1 cellular context compared by ENCODE assay signal in the genomic region with DNA sequence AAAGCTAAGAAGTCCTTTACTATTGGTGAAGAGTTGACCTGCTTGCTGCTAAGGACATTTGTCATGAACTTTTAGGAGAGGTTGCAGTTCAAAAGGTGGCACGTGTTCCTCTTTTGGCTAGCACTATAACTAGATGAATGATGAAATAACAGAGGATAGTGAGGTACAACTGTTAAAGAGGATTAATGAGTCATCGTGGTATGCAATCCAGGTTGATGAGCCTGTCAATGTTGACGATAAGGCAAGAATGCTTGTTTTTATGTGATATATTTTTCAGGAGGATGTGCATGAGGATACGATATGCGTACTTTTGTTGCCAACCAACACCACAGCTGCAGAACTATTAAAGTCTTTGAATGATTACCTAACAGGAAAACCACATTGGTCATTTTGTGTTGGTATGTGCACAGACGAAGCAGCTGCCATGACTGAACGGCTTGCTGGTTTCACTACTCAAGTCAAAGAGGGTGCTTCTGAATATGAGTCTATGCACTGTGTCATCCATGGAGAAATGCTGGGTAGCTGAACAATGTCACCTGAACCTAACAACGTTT.
A peak's percentile ranks its signal among the peaks of the same experiment; 100 is the strongest.
TF ChIP-seq lines count a peak whose summit lies in the region.

No MANE protein-coding gene starts in this region.

TF ChIP-seq in GM12878, 131 proteins besides CTCF, POLR2A, EP300 and RAD21 (continued from another document and continues in another):
- TF ChIP-seq, protein P1, sequence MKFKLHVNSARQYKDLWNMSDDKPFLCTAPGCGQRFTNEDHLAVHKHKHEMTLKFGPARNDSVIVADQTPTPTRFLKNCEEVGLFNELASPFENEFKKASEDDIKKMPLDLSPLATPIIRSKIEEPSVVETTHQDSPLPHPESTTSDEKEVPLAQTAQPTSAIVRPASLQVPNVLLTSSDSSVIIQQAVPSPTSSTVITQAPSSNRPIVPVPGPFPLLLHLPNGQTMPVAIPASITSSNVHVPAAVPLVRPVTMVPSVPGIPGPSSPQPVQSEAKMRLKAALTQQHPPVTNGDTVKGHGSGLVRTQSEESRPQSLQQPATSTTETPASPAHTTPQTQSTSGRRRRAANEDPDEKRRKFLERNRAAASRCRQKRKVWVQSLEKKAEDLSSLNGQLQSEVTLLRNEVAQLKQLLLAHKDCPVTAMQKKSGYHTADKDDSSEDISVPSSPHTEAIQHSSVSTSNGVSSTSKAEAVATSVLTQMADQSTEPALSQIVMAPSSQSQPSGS (IDR thresholded peaks at IDR 0.05; ENCODE audit: low read length) = peak; percentile 93
- no peak for TF ChIP-seq EGR1 (IDR thresholded peaks at IDR 0.05; ENCODE audit: borderline replicate concordance in 1 of 2, low read depth in 2 of 2, low read length in 2 of 2)
- TF ChIP-seq TAF1 (IDR thresholded peaks at IDR 0.05; ENCODE audit: borderline replicate concordance, low read depth, low read length) = 0 out of 2 replicates have a peak, but pooled peaks have one; percentile 7
- TF ChIP-seq, protein P2, sequence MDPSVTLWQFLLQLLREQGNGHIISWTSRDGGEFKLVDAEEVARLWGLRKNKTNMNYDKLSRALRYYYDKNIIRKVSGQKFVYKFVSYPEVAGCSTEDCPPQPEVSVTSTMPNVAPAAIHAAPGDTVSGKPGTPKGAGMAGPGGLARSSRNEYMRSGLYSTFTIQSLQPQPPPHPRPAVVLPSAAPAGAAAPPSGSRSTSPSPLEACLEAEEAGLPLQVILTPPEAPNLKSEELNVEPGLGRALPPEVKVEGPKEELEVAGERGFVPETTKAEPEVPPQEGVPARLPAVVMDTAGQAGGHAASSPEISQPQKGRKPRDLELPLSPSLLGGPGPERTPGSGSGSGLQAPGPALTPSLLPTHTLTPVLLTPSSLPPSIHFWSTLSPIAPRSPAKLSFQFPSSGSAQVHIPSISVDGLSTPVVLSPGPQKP (IDR thresholded peaks at IDR 0.05; ENCODE audit: low read depth, low read length) = no peak
- peak; percentile 89 for TF ChIP-seq NFIC (IDR thresholded peaks at IDR 0.05; ENCODE audit: low read depth, low read length)
- peak; percentile 42 for TF ChIP-seq MEF2B (IDR thresholded peaks at IDR 0.05; ENCODE audit: partially characterized antibody, poor library complexity, severe bottlenecking)
- peak; percentile 96 for TF ChIP-seq RUNX3 (IDR thresholded peaks at IDR 0.05; ENCODE audit: low read length)
- TF ChIP-seq SUPT20H (IDR thresholded peaks at IDR 0.05; ENCODE audit: borderline replicate concordance, control insufficient read depth, low read depth, low read length) = no peak
- TF ChIP-seq NR2C1 (IDR thresholded peaks at IDR 0.05) = no peak; the same call in 1 of the 2 replicates
- TF ChIP-seq CEBPB (IDR thresholded peaks at IDR 0.05; ENCODE audit: borderline replicate concordance in 1 of 2, low read depth in 2 of 2, low read length in 2 of 2) = peak in 1 of 2 experiments; percentile 80; a peak in 1 of 4 replicates
- TF ChIP-seq ZNF217 (IDR thresholded peaks at IDR 0.05) = 0 out of 2 replicates have a peak, but pooled peaks have one; percentile 25
- no peak for TF ChIP-seq KAT2A (conservative IDR thresholded peaks at IDR 0.05; ENCODE audit: control insufficient read depth, low read depth, low read length)
- TF ChIP-seq, protein P3, sequence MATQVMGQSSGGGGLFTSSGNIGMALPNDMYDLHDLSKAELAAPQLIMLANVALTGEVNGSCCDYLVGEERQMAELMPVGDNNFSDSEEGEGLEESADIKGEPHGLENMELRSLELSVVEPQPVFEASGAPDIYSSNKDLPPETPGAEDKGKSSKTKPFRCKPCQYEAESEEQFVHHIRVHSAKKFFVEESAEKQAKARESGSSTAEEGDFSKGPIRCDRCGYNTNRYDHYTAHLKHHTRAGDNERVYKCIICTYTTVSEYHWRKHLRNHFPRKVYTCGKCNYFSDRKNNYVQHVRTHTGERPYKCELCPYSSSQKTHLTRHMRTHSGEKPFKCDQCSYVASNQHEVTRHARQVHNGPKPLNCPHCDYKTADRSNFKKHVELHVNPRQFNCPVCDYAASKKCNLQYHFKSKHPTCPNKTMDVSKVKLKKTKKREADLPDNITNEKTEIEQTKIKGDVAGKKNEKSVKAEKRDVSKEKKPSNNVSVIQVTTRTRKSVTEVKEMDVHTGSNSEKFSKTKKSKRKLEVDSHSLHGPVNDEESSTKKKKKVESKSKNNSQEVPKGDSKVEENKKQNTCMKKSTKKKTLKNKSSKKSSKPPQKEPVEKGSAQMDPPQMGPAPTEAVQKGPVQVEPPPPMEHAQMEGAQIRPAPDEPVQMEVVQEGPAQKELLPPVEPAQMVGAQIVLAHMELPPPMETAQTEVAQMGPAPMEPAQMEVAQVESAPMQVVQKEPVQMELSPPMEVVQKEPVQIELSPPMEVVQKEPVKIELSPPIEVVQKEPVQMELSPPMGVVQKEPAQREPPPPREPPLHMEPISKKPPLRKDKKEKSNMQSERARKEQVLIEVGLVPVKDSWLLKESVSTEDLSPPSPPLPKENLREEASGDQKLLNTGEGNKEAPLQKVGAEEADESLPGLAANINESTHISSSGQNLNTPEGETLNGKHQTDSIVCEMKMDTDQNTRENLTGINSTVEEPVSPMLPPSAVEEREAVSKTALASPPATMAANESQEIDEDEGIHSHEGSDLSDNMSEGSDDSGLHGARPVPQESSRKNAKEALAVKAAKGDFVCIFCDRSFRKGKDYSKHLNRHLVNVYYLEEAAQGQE (IDR thresholded peaks at IDR 0.05; ENCODE audit: low read depth, low read length) = no peak
- no peak for TF ChIP-seq ZNF384 (IDR thresholded peaks at IDR 0.05; ENCODE audit: borderline replicate concordance, low read depth, low read length)
- TF ChIP-seq CREM (IDR thresholded peaks at IDR 0.05; ENCODE audit: low read depth) = peak; percentile 84
- TF ChIP-seq HCFC1 (IDR thresholded peaks at IDR 0.05; ENCODE audit: low read length) = no peak
- no peak for TF ChIP-seq ASH2L (IDR thresholded peaks at IDR 0.05; ENCODE audit: borderline replicate concordance, low read depth)
- no peak for TF ChIP-seq RAD51 (IDR thresholded peaks at IDR 0.05)
- TF ChIP-seq EZH2 (IDR thresholded peaks at IDR 0.05; ENCODE audit: borderline replicate concordance, control insufficient read depth, low read depth, low read length) = no peak
- no peak for TF ChIP-seq ESRRA (IDR thresholded peaks at IDR 0.05; ENCODE audit: low read length)
- TF ChIP-seq, protein P4, sequence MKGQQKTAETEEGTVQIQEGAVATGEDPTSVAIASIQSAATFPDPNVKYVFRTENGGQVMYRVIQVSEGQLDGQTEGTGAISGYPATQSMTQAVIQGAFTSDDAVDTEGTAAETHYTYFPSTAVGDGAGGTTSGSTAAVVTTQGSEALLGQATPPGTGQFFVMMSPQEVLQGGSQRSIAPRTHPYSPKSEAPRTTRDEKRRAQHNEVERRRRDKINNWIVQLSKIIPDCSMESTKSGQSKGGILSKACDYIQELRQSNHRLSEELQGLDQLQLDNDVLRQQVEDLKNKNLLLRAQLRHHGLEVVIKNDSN (IDR thresholded peaks at IDR 0.05; ENCODE audit: borderline replicate concordance, extremely low read length, insufficient read depth, low read depth, low read length) = no peak
- TF ChIP-seq, protein P5, sequence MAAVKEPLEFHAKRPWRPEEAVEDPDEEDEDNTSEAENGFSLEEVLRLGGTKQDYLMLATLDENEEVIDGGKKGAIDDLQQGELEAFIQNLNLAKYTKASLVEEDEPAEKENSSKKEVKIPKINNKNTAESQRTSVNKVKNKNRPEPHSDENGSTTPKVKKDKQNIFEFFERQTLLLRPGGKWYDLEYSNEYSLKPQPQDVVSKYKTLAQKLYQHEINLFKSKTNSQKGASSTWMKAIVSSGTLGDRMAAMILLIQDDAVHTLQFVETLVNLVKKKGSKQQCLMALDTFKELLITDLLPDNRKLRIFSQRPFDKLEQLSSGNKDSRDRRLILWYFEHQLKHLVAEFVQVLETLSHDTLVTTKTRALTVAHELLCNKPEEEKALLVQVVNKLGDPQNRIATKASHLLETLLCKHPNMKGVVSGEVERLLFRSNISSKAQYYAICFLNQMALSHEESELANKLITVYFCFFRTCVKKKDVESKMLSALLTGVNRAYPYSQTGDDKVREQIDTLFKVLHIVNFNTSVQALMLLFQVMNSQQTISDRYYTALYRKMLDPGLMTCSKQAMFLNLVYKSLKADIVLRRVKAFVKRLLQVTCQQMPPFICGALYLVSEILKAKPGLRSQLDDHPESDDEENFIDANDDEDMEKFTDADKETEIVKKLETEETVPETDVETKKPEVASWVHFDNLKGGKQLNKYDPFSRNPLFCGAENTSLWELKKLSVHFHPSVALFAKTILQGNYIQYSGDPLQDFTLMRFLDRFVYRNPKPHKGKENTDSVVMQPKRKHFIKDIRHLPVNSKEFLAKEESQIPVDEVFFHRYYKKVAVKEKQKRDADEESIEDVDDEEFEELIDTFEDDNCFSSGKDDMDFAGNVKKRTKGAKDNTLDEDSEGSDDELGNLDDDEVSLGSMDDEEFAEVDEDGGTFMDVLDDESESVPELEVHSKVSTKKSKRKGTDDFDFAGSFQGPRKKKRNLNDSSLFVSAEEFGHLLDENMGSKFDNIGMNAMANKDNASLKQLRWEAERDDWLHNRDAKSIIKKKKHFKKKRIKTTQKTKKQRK (IDR thresholded peaks at IDR 0.05; ENCODE audit: low read depth, low read length) = no peak
- no peak for TF ChIP-seq SMAD5 (IDR thresholded peaks at IDR 0.05; ENCODE audit: low read depth)
- no peak for TF ChIP-seq KDM1A (IDR thresholded peaks at IDR 0.05; ENCODE audit: borderline replicate concordance)
- peak; percentile 90 for TF ChIP-seq ZBED1 (IDR thresholded peaks at IDR 0.05; ENCODE audit: borderline replicate concordance)
- peak; percentile 76; the same call in 1 of the 2 replicates for TF ChIP-seq MTA2 (IDR thresholded peaks at IDR 0.05; ENCODE audit: low read depth)
- TF ChIP-seq, protein P6, sequence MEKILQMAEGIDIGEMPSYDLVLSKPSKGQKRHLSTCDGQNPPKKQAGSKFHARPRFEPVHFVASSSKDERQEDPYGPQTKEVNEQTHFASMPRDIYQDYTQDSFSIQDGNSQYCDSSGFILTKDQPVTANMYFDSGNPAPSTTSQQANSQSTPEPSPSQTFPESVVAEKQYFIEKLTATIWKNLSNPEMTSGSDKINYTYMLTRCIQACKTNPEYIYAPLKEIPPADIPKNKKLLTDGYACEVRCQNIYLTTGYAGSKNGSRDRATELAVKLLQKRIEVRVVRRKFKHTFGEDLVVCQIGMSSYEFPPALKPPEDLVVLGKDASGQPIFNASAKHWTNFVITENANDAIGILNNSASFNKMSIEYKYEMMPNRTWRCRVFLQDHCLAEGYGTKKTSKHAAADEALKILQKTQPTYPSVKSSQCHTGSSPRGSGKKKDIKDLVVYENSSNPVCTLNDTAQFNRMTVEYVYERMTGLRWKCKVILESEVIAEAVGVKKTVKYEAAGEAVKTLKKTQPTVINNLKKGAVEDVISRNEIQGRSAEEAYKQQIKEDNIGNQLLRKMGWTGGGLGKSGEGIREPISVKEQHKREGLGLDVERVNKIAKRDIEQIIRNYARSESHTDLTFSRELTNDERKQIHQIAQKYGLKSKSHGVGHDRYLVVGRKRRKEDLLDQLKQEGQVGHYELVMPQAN (conservative IDR thresholded peaks at IDR 0.05) = no peak
- no peak for TF ChIP-seq ZNF274 (IDR thresholded peaks at IDR 0.05; ENCODE audit: insufficient read depth, insufficient read length)
- TF ChIP-seq CHD1 (IDR thresholded peaks at IDR 0.05; ENCODE audit: low read depth, low read length) = no peak
- TF ChIP-seq SPI1 (IDR thresholded peaks at IDR 0.05; ENCODE audit: borderline replicate concordance, insufficient read depth, low read depth, low read length) = no peak; the same call in 1 of the 2 replicates
- no peak for TF ChIP-seq LARP7 (IDR thresholded peaks at IDR 0.05)
- TF ChIP-seq TCF7 (IDR thresholded peaks at IDR 0.05; ENCODE audit: borderline replicate concordance) = no peak; the same call in 1 of the 2 replicates
- no peak for TF ChIP-seq ZSCAN29 (IDR thresholded peaks at IDR 0.05)
- no peak for TF ChIP-seq HDAC2 (IDR thresholded peaks at IDR 0.05)
- TF ChIP-seq, protein P7, sequence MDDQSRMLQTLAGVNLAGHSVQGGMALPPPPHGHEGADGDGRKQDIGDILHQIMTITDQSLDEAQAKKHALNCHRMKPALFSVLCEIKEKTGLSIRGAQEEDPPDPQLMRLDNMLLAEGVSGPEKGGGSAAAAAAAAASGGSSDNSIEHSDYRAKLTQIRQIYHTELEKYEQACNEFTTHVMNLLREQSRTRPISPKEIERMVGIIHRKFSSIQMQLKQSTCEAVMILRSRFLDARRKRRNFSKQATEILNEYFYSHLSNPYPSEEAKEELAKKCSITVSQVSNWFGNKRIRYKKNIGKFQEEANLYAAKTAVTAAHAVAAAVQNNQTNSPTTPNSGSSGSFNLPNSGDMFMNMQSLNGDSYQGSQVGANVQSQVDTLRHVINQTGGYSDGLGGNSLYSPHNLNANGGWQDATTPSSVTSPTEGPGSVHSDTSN (IDR thresholded peaks at IDR 0.05; ENCODE audit: insufficient replicate concordance, low read depth, low read length) = no peak
- TF ChIP-seq FOXK2 (IDR thresholded peaks at IDR 0.05) = no peak
- TF ChIP-seq YY1 (IDR thresholded peaks at IDR 0.05; ENCODE audit: low read depth, low read length) = peak; percentile 81
- TF ChIP-seq RELA (IDR thresholded peaks at IDR 0.05; ENCODE audit: borderline replicate concordance, partially characterized antibody) = no peak
- TF ChIP-seq NRF1 (conservative IDR thresholded peaks at IDR 0.05; ENCODE audit: low read depth, low read length) = no peak
- TF ChIP-seq PAX8 (IDR thresholded peaks at IDR 0.05) = no peak
- no peak for TF ChIP-seq ZNF622 (IDR thresholded peaks at IDR 0.05)
- no peak for TF ChIP-seq KLF5 (IDR thresholded peaks at IDR 0.05; ENCODE audit: partially characterized antibody)
- TF ChIP-seq, protein P8, sequence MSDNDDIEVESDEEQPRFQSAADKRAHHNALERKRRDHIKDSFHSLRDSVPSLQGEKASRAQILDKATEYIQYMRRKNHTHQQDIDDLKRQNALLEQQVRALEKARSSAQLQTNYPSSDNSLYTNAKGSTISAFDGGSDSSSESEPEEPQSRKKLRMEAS (IDR thresholded peaks at IDR 0.05; ENCODE audit: low read depth, low read length) = no peak
- TF ChIP-seq STAT1 (conservative IDR thresholded peaks at IDR 0.05) = no peak
- peak; percentile 86; the same call in 1 of the 2 replicates for TF ChIP-seq MTA3 (IDR thresholded peaks at IDR 0.05; ENCODE audit: borderline replicate concordance, low read length)
- no peak for TF ChIP-seq SMC3 (IDR thresholded peaks at IDR 0.05; ENCODE audit: borderline replicate concordance, low read length)
- no peak for TF ChIP-seq HDAC6 (IDR thresholded peaks at IDR 0.05; ENCODE audit: unreplicated experiment)
- no peak for TF ChIP-seq TBL1XR1 (IDR thresholded peaks at IDR 0.05; ENCODE audit: low read depth, low read length)
- TF ChIP-seq MYC (IDR thresholded peaks at IDR 0.05; ENCODE audit: insufficient read depth, insufficient read length, insufficient replicate concordance, low read length, severe bottlenecking) = no peak
- TF ChIP-seq, protein P9, sequence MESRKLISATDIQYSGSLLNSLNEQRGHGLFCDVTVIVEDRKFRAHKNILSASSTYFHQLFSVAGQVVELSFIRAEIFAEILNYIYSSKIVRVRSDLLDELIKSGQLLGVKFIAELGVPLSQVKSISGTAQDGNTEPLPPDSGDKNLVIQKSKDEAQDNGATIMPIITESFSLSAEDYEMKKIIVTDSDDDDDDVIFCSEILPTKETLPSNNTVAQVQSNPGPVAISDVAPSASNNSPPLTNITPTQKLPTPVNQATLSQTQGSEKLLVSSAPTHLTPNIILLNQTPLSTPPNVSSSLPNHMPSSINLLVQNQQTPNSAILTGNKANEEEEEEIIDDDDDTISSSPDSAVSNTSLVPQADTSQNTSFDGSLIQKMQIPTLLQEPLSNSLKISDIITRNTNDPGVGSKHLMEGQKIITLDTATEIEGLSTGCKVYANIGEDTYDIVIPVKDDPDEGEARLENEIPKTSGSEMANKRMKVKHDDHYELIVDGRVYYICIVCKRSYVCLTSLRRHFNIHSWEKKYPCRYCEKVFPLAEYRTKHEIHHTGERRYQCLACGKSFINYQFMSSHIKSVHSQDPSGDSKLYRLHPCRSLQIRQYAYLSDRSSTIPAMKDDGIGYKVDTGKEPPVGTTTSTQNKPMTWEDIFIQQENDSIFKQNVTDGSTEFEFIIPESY (IDR thresholded peaks at IDR 0.05) = no peak
- TF ChIP-seq RB1 (IDR thresholded peaks at IDR 0.05; ENCODE audit: borderline replicate concordance) = no peak
